Comparison of ENCODE assay signal across 15 cellular contexts in genomic region chr15:31740203-31740602, GRCh38.
A peak's percentile ranks its signal among the peaks of the same experiment; 100 is the strongest.
DNase-seq lines count a peak whose midpoint lies in the region; ATAC-seq lines count a peak whose summit lies in the region.
"Had no signal": no experiment of that assay in that cellular context is flagged by ENCODE, and none has a peak within 500 bp of the region (broad histone marks: within the 10 kb centered on the region; RNA-seq: fewer than 3 reads in every experiment).

No MANE protein-coding gene starts in this region.

- H3K79me2 ChIP-seq in Karpas-422 (ENCODE audit: low read length), result no peaks in the 10 kb centered on the region

- H3K4me3 ChIP-seq in Karpas-422 (ENCODE audit: low read length), result no peak overlapping the region
- H3K4me3 ChIP-seq: breast epithelium, tibial artery had no signal

- peaks cover 12% of the 10 kb centered on the region; the same call in 1 of the 2 replicates for H3K9me3 ChIP-seq in Karpas-422 (ENCODE audit: low read length)

- H3K9me2 ChIP-seq in Karpas-422 (replicated peaks; ENCODE audit: insufficient read depth, low read length), result no peaks in the 10 kb centered on the region

- no peak for ATAC-seq in GM19452 (IDR thresholded peaks at IDR 0.05; ENCODE audit: unreplicated experiment)
- no peak for ATAC-seq in GM19463 (IDR thresholded peaks at IDR 0.05; ENCODE audit: unreplicated experiment)
- ATAC-seq: Panc1 had no signal

- H3K4me1 ChIP-seq in Karpas-422 (ENCODE audit: low read length), result no peaks in the 10 kb centered on the region
- H3K4me1 ChIP-seq: breast epithelium, tibial artery had no signal

- H2AFZ ChIP-seq in Karpas-422 (ENCODE audit: low read length), result no peak overlapping the region

- no peaks in the 10 kb centered on the region for H4K20me1 ChIP-seq in Karpas-422 (ENCODE audit: insufficient read depth, low read depth, low read length)

- H3K27ac ChIP-seq in Karpas-422 (ENCODE audit: low read length), result no peak overlapping the region
- H3K27ac ChIP-seq: breast epithelium, tibial artery had no signal

- H3K27me3 ChIP-seq in Karpas-422 (ENCODE audit: low read length), result no peaks in the 10 kb centered on the region
- H3K27me3 ChIP-seq: breast epithelium, tibial artery had no signal

- DNase-seq in NCI-H2107 treated with DMSO at 0.1 percent for 48 hours (lab: John Stamatoyannopoulos, UW; ENCODE audit: unreplicated experiment) (peak; percentile 2), NCI-H2107 (lab: John Stamatoyannopoulos, UW) (no peak), amygdala (lab: John Stamatoyannopoulos, UW) (peak in 31 of 56 donors; percentile 9 to 88 (median 31)), iPS-NIHi7 (ENCODE audit: extremely low spot score) (peak; percentile 70), SKM-1 (lab: John Stamatoyannopoulos, UW; ENCODE audit: unreplicated experiment) (no peak), Karpas-422 (no peak)
- DNase-seq: activated naive CD4-positive, alpha-beta T cell treated with Interleukin-2 at 50 U/mL for 16 hours; effector CD8-positive, alpha-beta T cell; NCI-H510A treated with DMSO at 0.1 percent for 48 hours; stimulated activated CD8-positive, alpha-beta memory T cell treated with anti-CD3 and anti-CD28 coated beads, Interleukin-4, amount 100 ng/mL, for 48 hours; tibial artery had no signal

- H3K4me2 ChIP-seq in Karpas-422 (ENCODE audit: low read depth, low read length, poor library complexity, severe bottlenecking), result no peak overlapping the region

- H3K36me3 ChIP-seq in Karpas-422 (ENCODE audit: insufficient read depth, low read length), result no peaks in the 10 kb centered on the region
- H3K36me3 ChIP-seq: breast epithelium, tibial artery had no signal

- no peak overlapping the region for H3K9ac ChIP-seq in Karpas-422 (ENCODE audit: low read length)

Comparison
In these comparisons a context has a peak if more than half of its experiments do, and no peak if none do; other contexts are left out.
1. DNase-seq: peak in NCI-H2107 treated with DMSO at 0.1 percent for 48 hours (single experiment), amygdala (31 of 56) and iPS-NIHi7 (single experiment); none in NCI-H2107 (single experiment), SKM-1 (single experiment) and Karpas-422 (single experiment).